ENCODE assay signal across 29 cellular contexts in genomic region chr21:42239556-42239955, GRCh38. TPM values are rescaled to one million over a fixed set of nuclear protein-coding genes. Genes with fewer than 3 reads are reported as not detected.
DNase-seq lines count a peak whose midpoint lies in the region; ATAC-seq and TF ChIP-seq lines count a peak whose summit lies in the region.
"Had no signal": no experiment of that assay in that cellular context is flagged by ENCODE, and none has a peak within 500 bp of the region (broad histone marks: within the 10 kb centered on the region; RNA-seq: fewer than 3 reads in every experiment).

No MANE protein-coding gene starts in this region.

- no peak overlapping the region for H4K91ac ChIP-seq in neuronal stem cell (ENCODE audit: low read depth, low read length, poor library complexity)

- WGBS in neuronal stem cell (ENCODE audit: extremely low coverage in 2 of 2, insufficient read length in 2 of 2, insufficient replicate concordance in 1 of 2), 2 donors = no CpG with 5 or more reads among the region's 8 CpGs

- H4K8ac ChIP-seq in neuronal stem cell (ENCODE audit: low read depth, low read length) = no peak overlapping the region

- no peak overlapping the region for H3K9ac ChIP-seq in neuronal stem cell (ENCODE audit: low read depth, low read length, poor library complexity)

- no peak overlapping the region for H3K4me3 Mint-ChIP-seq in activated naive CD4-positive, alpha-beta T cell treated with anti-CD3 and anti-CD28 coated beads, Interleukin-2, amount 10 ng/mL, durations not matched to agents 7 days and 5 days
- H3K4me3 Mint-ChIP-seq in CD4-positive, alpha-beta memory T cell = no peak overlapping the region
- H3K4me3 Mint-ChIP-seq: B cell had no signal

- no peak overlapping the region for H3K14ac ChIP-seq in neuronal stem cell (ENCODE audit: low read length)

- intact Hi-C loops in CD4-positive, alpha-beta memory T cell (cut with micrococcal nuclease) = loop anchor here (10.0 kb wide), 1 partner anchor 165 kb away; the partner anchor contains the start of gene UBASH3A
- intact Hi-C loops in OCI-LY7 (cut with micrococcal nuclease; ENCODE audit: unreplicated experiment) = no loop called here

- H2AFZ ChIP-seq in OCI-LY7 (ENCODE audit: low read length) = no peak overlapping the region
- H2AFZ ChIP-seq in neuronal stem cell (ENCODE audit: low read length) = no peak overlapping the region
- H2AFZ ChIP-seq: PC-9 had no signal

- no peak for TF ChIP-seq CTCF in OCI-LY7 (conservative IDR thresholded peaks at IDR 0.05; ENCODE audit: low read length)

- no peak overlapping the region for H3K4me3 ChIP-seq in CD4-positive, alpha-beta memory T cell (ENCODE audit: low read length in 2 of 2)
- H3K4me3 ChIP-seq in OCI-LY7 (ENCODE audit: low read depth, low read length, poor library complexity, severe bottlenecking) (no peak overlapping the region), neuronal stem cell (ENCODE audit: low read length in 2 of 2) (no peak overlapping the region)
- H3K4me3 ChIP-seq: GM12878, PC-9 had no signal

- no peak overlapping the region for H3K27ac Mint-ChIP-seq in activated naive CD4-positive, alpha-beta T cell treated with anti-CD3 and anti-CD28 coated beads, Interleukin-2, amount 10 ng/mL, durations not matched to agents 7 days and 5 days
- no peak overlapping the region for H3K27ac Mint-ChIP-seq in activated naive CD4-positive, alpha-beta T cell treated with anti-CD3 and anti-CD28 coated beads, Interleukin-2, amount 50 U/mL, for 72 hours
- H3K27ac Mint-ChIP-seq in CD4-positive, alpha-beta memory T cell = peak overlapping the region in 4 of 7 donors; percentile 13 to 99 (median 54)
- H3K27ac Mint-ChIP-seq: B cell had no signal

- no peaks in the 10 kb centered on the region for H3K9me3 ChIP-seq in CD4-positive, alpha-beta memory T cell (ENCODE audit: control insufficient read depth in 1 of 2, low read length in 2 of 2)
- H3K9me3 ChIP-seq in OCI-LY7 (ENCODE audit: low read length) (no peaks in the 10 kb centered on the region), neuronal stem cell (replicated peaks in 1 of 2; ENCODE audit: control insufficient read depth in 2 of 2, insufficient read depth in 1 of 2, low read depth in 1 of 2, low read length in 2 of 2) (peaks cover 0 to 1% of the 10 kb centered on the region in 2 donors)
- H3K9me3 ChIP-seq: Caco-2 had no signal

- H2BK15ac ChIP-seq in neuronal stem cell (ENCODE audit: low read length) = no peak overlapping the region

- H4K20me1 ChIP-seq in OCI-LY7 (ENCODE audit: insufficient read depth, low read length) = no peaks in the 10 kb centered on the region

- peaks cover 54% of the 10 kb centered on the region for H3K4me1 ChIP-seq in CD4-positive, alpha-beta memory T cell (ENCODE audit: insufficient read depth, low read length)
- H3K4me1 ChIP-seq in OCI-LY7 (ENCODE audit: insufficient read depth, low read length, poor library complexity, severe bottlenecking) (peaks cover 94% of the 10 kb centered on the region), neuronal stem cell (ENCODE audit: control insufficient read depth in 2 of 2, insufficient read depth in 1 of 2, low read depth in 1 of 2, low read length in 2 of 2) (peaks cover 5 to 7% of the 10 kb centered on the region in 2 donors)
- H3K4me1 ChIP-seq: Caco-2 had no signal

- POLR2A ChIA-PET in CD4-positive, alpha-beta memory T cell (lab: Charles Lee; ENCODE audit: partially characterized antibody) = interaction anchor here (1.0 to 7.3 kb wide), 7 partner anchors 11 to 167 kb away, joined by 3 to 80 read pairs (median 9); partner anchors contain the start of gene ABCG1
- POLR2A ChIA-PET in OCI-LY7 (lab: Charles Lee) = interaction anchor here (0.9 to 5.3 kb wide), 8 partner anchors 10 to 293 kb away, joined by 3 to 28 read pairs (median 4); no protein-coding TSS in a partner anchor

- H3K79me2 ChIP-seq in OCI-LY7 (ENCODE audit: insufficient read depth, low read depth, low read length) = peaks cover 83% of the 10 kb centered on the region

- no peaks in the 10 kb centered on the region for H3K9me3 Mint-ChIP-seq in activated naive CD4-positive, alpha-beta T cell treated with anti-CD3 and anti-CD28 coated beads, Interleukin-2, amount 10 ng/mL, durations not matched to agents 7 days and 5 days
- H3K9me3 Mint-ChIP-seq in activated naive CD4-positive, alpha-beta T cell treated with anti-CD3 and anti-CD28 coated beads, Interleukin-2, amount 50 U/mL, for 72 hours = no peaks in the 10 kb centered on the region
- H3K9me3 Mint-ChIP-seq in CD4-positive, alpha-beta memory T cell = peaks cover 0 to 1% (median 0%) of the 10 kb centered on the region in 8 donors
- H3K9me3 Mint-ChIP-seq: CD4-positive, alpha-beta T cell had no signal

- no peak overlapping the region for H3K23ac ChIP-seq in neuronal stem cell (ENCODE audit: low read depth, low read length, poor library complexity)

- H3K27me3 Mint-ChIP-seq in activated naive CD4-positive, alpha-beta T cell treated with anti-CD3 and anti-CD28 coated beads, Interleukin-2, amount 10 ng/mL, durations not matched to agents 7 days and 5 days = no peaks in the 10 kb centered on the region
- H3K27me3 Mint-ChIP-seq in CD4-positive, alpha-beta memory T cell = no peaks in the 10 kb centered on the region
- H3K27me3 Mint-ChIP-seq: B cell; CD4-positive, alpha-beta T cell had no signal

- H2AK5ac ChIP-seq in neuronal stem cell (ENCODE audit: low read depth, low read length) = peak overlapping the region; percentile 8

- H3K27ac ChIP-seq in CD4-positive, alpha-beta memory T cell (ENCODE audit: low read depth, low read length) = no peak overlapping the region
- H3K27ac ChIP-seq in OCI-LY7 (ENCODE audit: low read depth, low read length, poor library complexity, severe bottlenecking) (peak overlapping the region; percentile 99), neuronal stem cell (replicated peaks; ENCODE audit: low read length) (no peak overlapping the region)
- H3K27ac ChIP-seq: 22Rv1, PC-9 had no signal

- peaks cover 58% of the 10 kb centered on the region for H3K4me1 Mint-ChIP-seq in activated naive CD4-positive, alpha-beta T cell treated with anti-CD3 and anti-CD28 coated beads, Interleukin-2, amount 10 ng/mL, durations not matched to agents 7 days and 5 days
- H3K4me1 Mint-ChIP-seq in CD4-positive, alpha-beta memory T cell = peaks cover 44 to 74% (median 50%) of the 10 kb centered on the region in 4 donors

- H3K9me2 ChIP-seq in OCI-LY7 (ENCODE audit: insufficient read depth, low read length) = no peaks in the 10 kb centered on the region

- no peaks in the 10 kb centered on the region for H3K36me3 ChIP-seq in CD4-positive, alpha-beta memory T cell (ENCODE audit: insufficient read depth, low read length)
- H3K36me3 ChIP-seq in OCI-LY7 (ENCODE audit: insufficient read depth, low read length) (no peaks in the 10 kb centered on the region), neuronal stem cell (replicated peaks in 1 of 2; ENCODE audit: control insufficient read depth in 2 of 2, insufficient read depth in 2 of 2, low read length in 2 of 2) (no peaks in the 10 kb centered on the region)

- no peaks in the 10 kb centered on the region for H3K27me3 ChIP-seq in CD4-positive, alpha-beta memory T cell (ENCODE audit: insufficient read depth, low read length)
- peaks cover 0 to 27% (median 0%) of the 10 kb centered on the region in 3 experiments for H3K27me3 ChIP-seq in neuronal stem cell (ENCODE audit: control insufficient read depth in 3 of 3, insufficient read depth in 3 of 3, low read depth in 1 of 3, low read length in 3 of 3)

- CTCF ChIA-PET in activated naive CD4-positive, alpha-beta T cell treated with anti-CD3 and anti-CD28 coated beads, Interleukin-2, amount 10 ng/mL, durations not matched to agents 7 days and 5 days (lab: Charles Lee) = interaction anchor here (0.9 to 4.4 kb wide), 9 partner anchors 9 to 94 kb away, joined by 3 to 56 read pairs (median 6); no protein-coding TSS in a partner anchor
- CTCF ChIA-PET in CD4-positive, alpha-beta memory T cell (lab: Charles Lee; ENCODE audit: partially characterized antibody) = interaction anchor here (0.9 to 4.9 kb wide), 11 partner anchors 10 to 94 kb away, joined by 5 to 55 read pairs (median 7); no protein-coding TSS in a partner anchor
- CTCF ChIA-PET in OCI-LY7 (lab: Charles Lee; ENCODE audit: unreplicated experiment) = interaction anchor here (1.5 kb wide), 1 partner anchor 19 kb away, joined by 5 read pairs; no protein-coding TSS in a partner anchor

- no peak overlapping the region for H2BK12ac ChIP-seq in neuronal stem cell (ENCODE audit: low read length)

- DNase-seq in activated naive CD4-positive, alpha-beta T cell treated with anti-CD3 and anti-CD28 coated beads, Interleukin-2, amount 10 ng/mL, durations not matched to agents 7 days and 5 days = peak; percentile 46
- DNase-seq in activated naive CD4-positive, alpha-beta T cell treated with anti-CD3 and anti-CD28 coated beads, Interleukin-2, amount 50 U/mL, for 72 hours (ENCODE audit: low spot score in 2 of 2) = no peak
- DNase-seq in CD4-positive, alpha-beta memory T cell = peak in 1 of 5 donors; percentile 33
- DNase-seq in OCI-LY7 (ENCODE audit: low spot score) = no peak
- no peak for DNase-seq in neuronal stem cell (ENCODE audit: low spot score)
- DNase-seq in dedifferentiated amniotic fluid mesenchymal stem cell (ENCODE audit: extremely low spot score) = no peak
- DNase-seq in SIG-M5 treated with dmso at 0.1 percent for 504 hours (lab: John Stamatoyannopoulos, UW; ENCODE audit: unreplicated experiment) = no peak
- DNase-seq: Caco-2; CD4-positive, alpha-beta T cell; EL; GDM1; H7; Kasumi-1; MV-4-11; NCI-H1105 treated with DMSO at 0.1 percent for 48 hours; NCI-H146; NCI-H1930; NCI-H2107; NCI-H524; NCI-H748 treated with DMSO at 0.1 percent for 48 hours; PC-9; SW 1271 had no signal

- ATAC-seq in activated naive CD4-positive, alpha-beta T cell treated with anti-CD3 and anti-CD28 coated beads, Interleukin-2, amount 50 U/mL, for 72 hours = no peak
- no peak for ATAC-seq in SK-N-SH treated with all-trans-retinoic acid at 6 μM for 48 hours
- ATAC-seq: GM12878, HepG2 had no signal

- no peaks in the 10 kb centered on the region for H3K36me3 Mint-ChIP-seq in activated naive CD4-positive, alpha-beta T cell treated with anti-CD3 and anti-CD28 coated beads, Interleukin-2, amount 10 ng/mL, durations not matched to agents 7 days and 5 days
- no peaks in the 10 kb centered on the region for H3K36me3 Mint-ChIP-seq in activated naive CD4-positive, alpha-beta T cell treated with anti-CD3 and anti-CD28 coated beads, Interleukin-2, amount 50 U/mL, for 72 hours
- H3K36me3 Mint-ChIP-seq in CD4-positive, alpha-beta memory T cell = peaks cover 0 to 2% of the 10 kb centered on the region in 2 donors

- H2BK120ac ChIP-seq in neuronal stem cell (ENCODE audit: low read depth, low read length) = no peak overlapping the region

- peak overlapping the region; percentile 30 for H2BK5ac ChIP-seq in neuronal stem cell (ENCODE audit: low read length)

- BruUV-seq in OCI-LY7 (replicated peaks; lab: Mats Ljungman, UMichigan) = no TSS peak

- H3K4ac ChIP-seq in neuronal stem cell (ENCODE audit: low read length) = no peak overlapping the region

- H3K18ac ChIP-seq in neuronal stem cell (ENCODE audit: low read length) = peak overlapping the region; percentile 46

- H3K79me1 ChIP-seq in neuronal stem cell (ENCODE audit: low read depth, low read length) = no peaks in the 10 kb centered on the region

- H3K4me2 ChIP-seq in OCI-LY7 (ENCODE audit: low read length) (peak overlapping the region; percentile 92), neuronal stem cell (ENCODE audit: insufficient read depth, low read length, poor library complexity, severe bottlenecking) (no peak overlapping the region)
- H3K4me2 ChIP-seq: PC-9 had no signal

RNA-seq across cellular contexts. Expression of gene ABCG1, which starts 20.6 kb away (rescaled TPM):
- 10 to 100 TPM; 15.4 to 24.4 TPM for total RNA-seq in activated naive CD4-positive, alpha-beta T cell treated with anti-CD3 and anti-CD28 coated beads, Interleukin-2, amount 50 U/mL, for 72 hours
- 1 to 10 TPM; 1.5 to 2.0 TPM for total RNA-seq in CD4-positive, alpha-beta memory T cell
- polyA plus RNA-seq in CD4-positive, alpha-beta memory T cell = 10 to 100 TPM; 17.0 to 19.6 TPM
- 13.2 and 16.7 TPM in 2 replicates for total RNA-seq in OCI-LY7 (2014; rRNA removed; shearing (Covaris generic))
- total RNA-seq in OCI-LY7 (2022) = 17.3 and 18.8 TPM in 2 replicates
- polyA plus RNA-seq in neuronal stem cell (2013, experiment 1 of 2) = 1.4 TPM
- 1.8 TPM for polyA plus RNA-seq in neuronal stem cell (2013, experiment 2 of 2)
- total RNA-seq: Caco-2, HepG2, HT1080, RPMI7951 had no signal

Comparison
In these comparisons a context has a peak if more than half of its experiments do, and no peak if none do; other contexts are left out.
1. H3K27ac Mint-ChIP-seq: peak in CD4-positive, alpha-beta memory T cell (4 of 7); none in activated naive CD4-positive, alpha-beta T cell treated with anti-CD3 and anti-CD28 coated beads, Interleukin-2, amount 10 ng/mL, durations not matched to agents 7 days and 5 days (single experiment) and activated naive CD4-positive, alpha-beta T cell treated with anti-CD3 and anti-CD28 coated beads, Interleukin-2, amount 50 U/mL, for 72 hours (0 of 2).
2. RNA of gene ABCG1, which starts 20.6 kb away (total RNA-seq): 15.4 to 24.4 TPM in activated naive CD4-positive, alpha-beta T cell treated with anti-CD3 and anti-CD28 coated beads, Interleukin-2, amount 50 U/mL, for 72 hours and 13.2 to 18.8 TPM in OCI-LY7; 1.5 to 2.0 TPM in CD4-positive, alpha-beta memory T cell; every median in the first group is over 4 times any median in the second.